In the genomic region with DNA sequence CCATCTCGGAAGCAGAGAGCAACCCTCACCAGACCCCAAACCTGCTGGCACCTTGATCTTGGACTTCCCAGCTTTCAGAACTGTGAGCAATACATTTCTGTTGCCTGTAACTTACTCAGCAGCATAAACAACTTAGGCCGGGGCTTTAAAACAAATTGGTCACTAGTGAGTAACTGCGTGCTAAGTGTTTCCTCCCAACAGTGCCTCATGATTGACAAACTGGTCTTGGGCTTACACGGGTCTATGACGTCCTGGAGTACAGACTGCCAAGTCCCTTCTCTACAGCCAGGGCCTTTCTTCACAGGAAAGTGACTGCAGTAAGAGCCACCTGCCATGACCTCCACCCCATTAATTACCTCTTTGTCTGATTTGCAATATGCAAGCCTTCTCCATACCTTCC, we compare ENCODE assay signal across 1 cellular context.
A peak's percentile ranks its signal among the peaks of the same experiment; 100 is the strongest.
TF ChIP-seq lines count a peak whose summit lies in the region.

No MANE protein-coding gene starts in this region.

TF ChIP-seq in GM12878, 131 proteins besides CTCF, POLR2A, EP300 and RAD21 (continued from another document):
- TF ChIP-seq, protein P1, sequence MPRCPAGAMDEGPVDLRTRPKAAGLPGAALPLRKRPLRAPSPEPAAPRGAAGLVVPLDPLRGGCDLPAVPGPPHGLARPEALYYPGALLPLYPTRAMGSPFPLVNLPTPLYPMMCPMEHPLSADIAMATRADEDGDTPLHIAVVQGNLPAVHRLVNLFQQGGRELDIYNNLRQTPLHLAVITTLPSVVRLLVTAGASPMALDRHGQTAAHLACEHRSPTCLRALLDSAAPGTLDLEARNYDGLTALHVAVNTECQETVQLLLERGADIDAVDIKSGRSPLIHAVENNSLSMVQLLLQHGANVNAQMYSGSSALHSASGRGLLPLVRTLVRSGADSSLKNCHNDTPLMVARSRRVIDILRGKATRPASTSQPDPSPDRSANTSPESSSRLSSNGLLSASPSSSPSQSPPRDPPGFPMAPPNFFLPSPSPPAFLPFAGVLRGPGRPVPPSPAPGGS (IDR thresholded peaks at IDR 0.05; ENCODE audit: borderline replicate concordance, insufficient read depth, low read depth, low read length, poor library complexity, severe bottlenecking) = peak; percentile 19
